In the genomic region with DNA sequence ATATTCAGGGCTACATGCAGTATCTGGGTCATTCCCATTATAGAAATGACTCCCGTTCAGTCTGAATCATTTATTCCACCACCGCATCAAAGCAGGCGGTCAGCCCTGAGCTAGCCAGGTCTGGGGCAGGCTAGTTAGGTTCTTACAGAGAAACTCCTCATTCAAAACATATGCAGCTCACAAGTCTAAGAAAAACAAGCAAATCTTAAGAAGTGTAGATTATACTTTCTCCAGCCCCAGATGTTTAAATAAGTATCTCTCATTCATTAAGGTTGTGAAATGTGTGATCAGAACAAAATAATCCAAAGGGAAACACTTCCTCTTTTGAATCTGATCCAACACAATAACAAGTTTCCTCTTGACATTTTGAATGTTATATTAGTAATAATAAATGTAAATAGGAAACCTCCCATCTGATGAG, we compare ENCODE assay signal across 8 cellular contexts.
DNase-seq lines count a peak whose midpoint lies in the region; ATAC-seq and TF ChIP-seq lines count a peak whose summit lies in the region.

No MANE protein-coding gene starts in this region.

- H3K9me3 ChIP-seq in lower lobe of right lung, result no peaks in the 10 kb centered on the region

- ATAC-seq in activated naive CD8-positive, alpha-beta T cell treated with anti-CD3 and anti-CD28 coated beads, Interleukin-2, amount 50 U/mL, for 24 hours, result peak; percentile 42
- ATAC-seq in lower lobe of right lung (no peak), HG02938 (IDR thresholded peaks at IDR 0.05; ENCODE audit: unreplicated experiment) (no peak)

- no peaks in the 10 kb centered on the region for H3K27me3 Mint-ChIP-seq in activated naive CD8-positive, alpha-beta T cell treated with anti-CD3 and anti-CD28 coated beads, Interleukin-2, amount 50 U/mL, for 24 hours
- H3K27me3 Mint-ChIP-seq in type B pancreatic cell, result no peaks in the 10 kb centered on the region

- H3K36me3 Mint-ChIP-seq in activated naive CD8-positive, alpha-beta T cell treated with anti-CD3 and anti-CD28 coated beads, Interleukin-2, amount 50 U/mL, for 24 hours (ENCODE audit: low read depth), result peaks cover 37% of the 10 kb centered on the region
- peaks cover 5% of the 10 kb centered on the region for H3K36me3 Mint-ChIP-seq in type B pancreatic cell

- H3K27ac ChIP-seq in lower lobe of right lung, result peak overlapping the region; percentile 4

- TF ChIP-seq CTCF in lower lobe of right lung (IDR thresholded peaks at IDR 0.05) (no peak), type B pancreatic cell (conservative IDR thresholded peaks at IDR 0.05) (no peak)

- peak; percentile 42 to 43 for DNase-seq in activated CD4-positive, alpha-beta T cell treated with anti-CD3 and anti-CD28 coated beads for 4 hours
- DNase-seq in activated CD4-positive, alpha-beta T cell treated with anti-CD3 and anti-CD28 coated beads for 1 hour, result no peak
- DNase-seq in activated naive CD8-positive, alpha-beta T cell treated with anti-CD3 and anti-CD28 coated beads, Interleukin-2, amount 50 U/mL, for 24 hours, result peak; percentile 69
- DNase-seq in lower lobe of right lung (no peak), type B pancreatic cell (ENCODE audit: extremely low spot score, unreplicated experiment) (no peak), NCI-H2081 (lab: John Stamatoyannopoulos, UW) (no peak)
- no peak for DNase-seq in effector CD8-positive, alpha-beta T cell (lab: John Stamatoyannopoulos, UW)

- no peaks in the 10 kb centered on the region for H3K36me3 ChIP-seq in lower lobe of right lung

- H3K27me3 ChIP-seq in lower lobe of right lung (ENCODE audit: low read depth), result no peaks in the 10 kb centered on the region

- peak overlapping the region; percentile 53 for H3K4me3 ChIP-seq in lower lobe of right lung

- peak overlapping the region; percentile 96 for H3K4me3 Mint-ChIP-seq in activated naive CD8-positive, alpha-beta T cell treated with anti-CD3 and anti-CD28 coated beads, Interleukin-2, amount 50 U/mL, for 24 hours
- peak overlapping the region; percentile 90 for H3K4me3 Mint-ChIP-seq in type B pancreatic cell

- peaks cover 19% of the 10 kb centered on the region for H3K4me1 ChIP-seq in lower lobe of right lung

- no peaks in the 10 kb centered on the region for H3K9me3 Mint-ChIP-seq in activated naive CD8-positive, alpha-beta T cell treated with anti-CD3 and anti-CD28 coated beads, Interleukin-2, amount 50 U/mL, for 24 hours
- H3K9me3 Mint-ChIP-seq in type B pancreatic cell, result no peaks in the 10 kb centered on the region

- H3K4me1 Mint-ChIP-seq in activated naive CD8-positive, alpha-beta T cell treated with anti-CD3 and anti-CD28 coated beads, Interleukin-2, amount 50 U/mL, for 24 hours, result peaks cover 75% of the 10 kb centered on the region
- peaks cover 60% of the 10 kb centered on the region for H3K4me1 Mint-ChIP-seq in type B pancreatic cell (ENCODE audit: unreplicated experiment)

- peak overlapping the region; percentile 99 for H3K27ac Mint-ChIP-seq in activated naive CD8-positive, alpha-beta T cell treated with anti-CD3 and anti-CD28 coated beads, Interleukin-2, amount 50 U/mL, for 24 hours
- no peak overlapping the region for H3K27ac Mint-ChIP-seq in type B pancreatic cell

- intact Hi-C loops in lower lobe of right lung (cut with DNase I), result no loop called here

Comparison
In these comparisons a context has a peak if more than half of its experiments do, and no peak if none do; other contexts are left out.
1. DNase-seq: peak in activated CD4-positive, alpha-beta T cell treated with anti-CD3 and anti-CD28 coated beads for 4 hours (2 of 2) and activated naive CD8-positive, alpha-beta T cell treated with anti-CD3 and anti-CD28 coated beads, Interleukin-2, amount 50 U/mL, for 24 hours (single experiment); none in activated CD4-positive, alpha-beta T cell treated with anti-CD3 and anti-CD28 coated beads for 1 hour (single experiment), lower lobe of right lung (single experiment), type B pancreatic cell (single experiment), effector CD8-positive, alpha-beta T cell (single experiment) and NCI-H2081 (0 of 2).